In the genomic region with DNA sequence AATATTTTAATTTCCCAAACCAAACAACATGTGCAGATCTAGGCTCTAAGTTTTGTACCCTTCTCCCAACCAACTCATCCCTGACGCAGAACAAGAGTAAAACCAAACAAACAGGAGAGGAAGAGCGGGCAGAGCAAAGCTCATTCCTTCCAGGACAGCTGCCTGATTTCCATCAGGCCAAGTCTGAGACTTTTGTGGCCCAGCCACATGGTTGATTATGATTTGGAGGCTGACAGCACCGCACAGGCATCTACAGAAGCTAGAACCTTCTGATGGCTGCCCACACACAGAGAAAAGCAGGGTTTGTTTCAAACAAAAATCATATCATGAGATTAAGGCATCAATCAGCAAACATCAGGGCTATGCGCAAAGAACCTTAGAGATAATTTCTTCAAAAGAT, we compare ENCODE assay signal across 23 cellular contexts.
DNase-seq lines count a peak whose midpoint lies in the region; TF ChIP-seq lines count a peak whose summit lies in the region.
"Had no signal": no experiment of that assay in that cellular context is flagged by ENCODE, and none has a peak within 500 bp of the region (broad histone marks: within the 10 kb centered on the region; RNA-seq: fewer than 3 reads in every experiment).

No MANE protein-coding gene starts in this region.

- H3K9me3 ChIP-seq in colonic mucosa: no peaks in the 10 kb centered on the region
- H3K9me3 ChIP-seq in muscle layer of duodenum (ENCODE audit: control insufficient read depth in 1 of 2, low read length in 2 of 2): no peaks in the 10 kb centered on the region
- peaks cover 0 to 1% (median 0%) of the 10 kb centered on the region in 4 donors for H3K9me3 ChIP-seq in stomach
- H3K9me3 ChIP-seq: BE2C, breast epithelium had no signal

- intact Hi-C loops in colonic mucosa (cut with DNase I): no loop called here
- intact Hi-C loops in stomach (cut with DNase I; ENCODE audit: low total_unique reads): no loop called here

- peak; percentile 32 for DNase-seq in AG08395 (ENCODE audit: low spot score)
- peak; percentile 4 for DNase-seq in colonic mucosa
- no peak for DNase-seq in stomach
- DNase-seq in amygdala (lab: John Stamatoyannopoulos, UW): no peak
- no peak for DNase-seq in SIG-M5 (lab: John Stamatoyannopoulos, UW)
- no peak for DNase-seq in NCI-H2196 (lab: John Stamatoyannopoulos, UW; ENCODE audit: unreplicated experiment)
- no peak for DNase-seq in NAMALWA (ENCODE audit: low spot score)
- DNase-seq: activated CD4-positive, alpha-beta T cell treated with anti-CD3 and anti-CD28 coated beads for 48 hours; activated naive CD4-positive, alpha-beta T cell treated with Interleukin-2 at 50 U/mL for 16 hours; BE2C; effector CD8-positive, alpha-beta T cell; foreskin keratinocyte; natural killer cell; NCI-H1048; NCI-H1694; NCI-H2171 treated with DMSO at 0.1 percent for 48 hours; NCI-H524 treated with DMSO at 0.1 percent for 48 hours; stimulated activated CD4-positive, alpha-beta T cell treated with anti-CD3 and anti-CD28 coated beads, Interleukin-2, amount 100 ng/mL, for 48 hours; substantia nigra; T-helper 9 cell had no signal

- TF ChIP-seq CTCF in colonic mucosa (IDR thresholded peaks at IDR 0.05) (no peak), stomach (IDR thresholded peaks at IDR 0.05) (no peak)

- TF ChIP-seq EP300 in stomach (IDR thresholded peaks at IDR 0.05): no peak

- H3K4me3 ChIP-seq in colonic mucosa: no peak overlapping the region
- H3K4me3 ChIP-seq in muscle layer of duodenum (ENCODE audit: low read depth in 1 of 2, low read length in 2 of 2): no peak overlapping the region
- H3K4me3 ChIP-seq in stomach: no peak overlapping the region
- H3K4me3 ChIP-seq: breast epithelium had no signal

- H3K36me3 ChIP-seq in colonic mucosa (no peaks in the 10 kb centered on the region), muscle layer of duodenum (ENCODE audit: control insufficient read depth in 1 of 2, insufficient read depth in 2 of 2, low read length in 2 of 2) (peaks cover 0 to 6% of the 10 kb centered on the region in 2 donors), stomach (no peaks in the 10 kb centered on the region)
- H3K36me3 ChIP-seq: BE2C, breast epithelium had no signal

- no peak for TF ChIP-seq POLR2A in stomach (IDR thresholded peaks at IDR 0.05)

- H3K9ac ChIP-seq in colonic mucosa (ENCODE audit: low read depth in 2 of 2, low read length in 2 of 2): no peak overlapping the region

- H3K4me1 ChIP-seq in colonic mucosa (no peaks in the 10 kb centered on the region), muscle layer of duodenum (ENCODE audit: control insufficient read depth in 1 of 2, insufficient read depth in 2 of 2, low read length in 2 of 2) (peaks cover 0 to 8% of the 10 kb centered on the region in 2 donors), stomach (peaks cover 0 to 26% (median 10%) of the 10 kb centered on the region in 4 donors)
- H3K4me1 ChIP-seq: breast epithelium, foreskin keratinocyte had no signal

- H3K27me3 ChIP-seq in colonic mucosa (no peaks in the 10 kb centered on the region), muscle layer of duodenum (ENCODE audit: low read depth, low read length) (no peaks in the 10 kb centered on the region), stomach (no peaks in the 10 kb centered on the region)
- H3K27me3 ChIP-seq: BE2C, breast epithelium had no signal

- H3K27ac ChIP-seq in colonic mucosa: no peak overlapping the region
- H3K27ac ChIP-seq in muscle layer of duodenum (ENCODE audit: low read length): peak overlapping the region; percentile 23
- peak overlapping the region in 4 of 5 donors; percentile 10 to 58 (median 53) for H3K27ac ChIP-seq in stomach
- H3K27ac ChIP-seq: breast epithelium, foreskin keratinocyte, VCaP had no signal

- WGBS in stomach, 5 donors: 48 to 71% (median 52%) methylated on average over 4 of the region's 4 CpGs

Comparison
In these comparisons a context has a peak if more than half of its experiments do, and no peak if none do; other contexts are left out.
1. DNase-seq: peak in AG08395 (single experiment) and colonic mucosa (single experiment); none in stomach (single experiment), amygdala (0 of 56), SIG-M5 (single experiment), NCI-H2196 (single experiment) and NAMALWA (single experiment).